ENCODE assay signal across 23 cellular contexts in the genomic region with DNA sequence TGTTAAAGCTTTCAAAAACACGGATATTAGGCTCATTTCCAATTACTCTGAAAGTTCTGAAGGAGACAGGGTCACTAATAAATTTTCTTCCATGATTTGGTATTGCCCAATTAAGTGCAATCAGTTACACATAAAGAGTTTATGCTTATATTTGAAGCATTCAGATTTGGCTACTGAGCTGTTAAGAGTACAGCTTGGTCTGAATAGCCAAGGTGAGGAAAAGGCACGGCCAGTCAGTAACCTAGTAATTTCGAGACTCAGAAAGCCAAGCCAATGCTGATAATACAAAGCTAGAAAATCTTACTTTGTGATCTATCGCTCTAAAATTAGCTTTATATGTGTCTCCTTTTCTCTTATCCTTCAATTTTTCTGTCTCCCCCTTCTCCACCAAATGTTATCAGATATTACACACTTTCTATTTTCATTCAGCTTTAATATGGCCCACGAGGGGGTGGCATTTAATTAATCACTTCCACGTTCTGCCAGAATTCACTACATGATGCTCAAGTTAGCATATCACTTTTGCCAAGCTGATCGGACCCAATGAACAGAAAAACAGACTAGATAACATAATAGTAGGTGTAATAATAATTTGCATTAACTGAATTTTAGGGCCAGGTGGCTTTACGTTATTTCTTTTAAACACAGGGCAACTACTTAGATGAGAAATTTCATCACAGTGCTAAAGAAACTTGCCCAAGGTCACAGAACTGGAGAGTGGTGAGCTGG.
"Had no signal": no experiment of that assay in that cellular context is flagged by ENCODE, and none has a peak within 500 bp of the region (broad histone marks: within the 10 kb centered on the region; RNA-seq: fewer than 3 reads in every experiment).

No MANE protein-coding gene starts in this region.

- FAIRE-seq: kidney had no signal

- H3K4me1 ChIP-seq: right lobe of liver, upper lobe of right lung had no signal

- H3K27ac ChIP-seq: esophagus squamous epithelium, foreskin keratinocyte, hepatocyte, left ventricle myocardium inferior, lower lobe of right lung, psoas muscle, right lobe of liver, tibial artery, upper lobe of right lung, vagina had no signal

- H3K4me3 ChIP-seq: esophagus squamous epithelium, hepatocyte, left ventricle myocardium inferior, lower lobe of right lung, psoas muscle, right lobe of liver, tibial artery, upper lobe of right lung, vagina had no signal

- H3K36me3 Mint-ChIP-seq: stimulated activated effector memory CD8-positive, alpha-beta T cell treated with anti-CD3 and anti-CD28 coated beads, Interleukin-12 subunit alpha, Interleukin-12 subunit beta, amount 100 ng/mL, for 72 hours had no signal

- H3K27ac Mint-ChIP-seq: dendritic cell treated with granulocyte-macrophage colony-stimulating factor and Interleukin-4, amounts not matched to agents 40 ng/mL and 50 ng/mL, for 4 days; effector memory CD8-positive, alpha-beta T cell; memory B cell; stimulated activated effector memory CD8-positive, alpha-beta T cell treated with anti-CD3 and anti-CD28 coated beads, Interleukin-12 subunit alpha, Interleukin-12 subunit beta, amount 100 ng/mL, for 72 hours had no signal

- H3K27me3 Mint-ChIP-seq: dendritic cell treated with granulocyte-macrophage colony-stimulating factor and Interleukin-4, amounts not matched to agents 40 ng/mL and 50 ng/mL, for 4 days; effector memory CD8-positive, alpha-beta T cell had no signal

- H3K4me3 Mint-ChIP-seq: dendritic cell treated with granulocyte-macrophage colony-stimulating factor and Interleukin-4, amounts not matched to agents 40 ng/mL and 50 ng/mL, for 4 days; effector memory CD8-positive, alpha-beta T cell; memory B cell; nephron; stimulated activated effector memory CD8-positive, alpha-beta T cell treated with anti-CD3 and anti-CD28 coated beads, Interleukin-12 subunit alpha, Interleukin-12 subunit beta, amount 100 ng/mL, for 72 hours had no signal

- H3K9me3 Mint-ChIP-seq: effector memory CD8-positive, alpha-beta T cell had no signal

- H3K4me1 Mint-ChIP-seq: stimulated activated effector memory CD8-positive, alpha-beta T cell treated with anti-CD3 and anti-CD28 coated beads, Interleukin-12 subunit alpha, Interleukin-12 subunit beta, amount 100 ng/mL, for 72 hours had no signal

- DNase-seq: effector memory CD8-positive, alpha-beta T cell; esophagus squamous epithelium; foreskin keratinocyte; head of caudate nucleus; kidney; left cardiac atrium; left ventricle myocardium inferior; lower lobe of right lung; midbrain; psoas muscle; retina; right lobe of liver; stimulated activated CD4-positive, alpha-beta T cell treated with anti-CD3 and anti-CD28 coated beads, Interleukin-4, amount 100 ng/mL, for 1 hour; stimulated activated CD8-positive, alpha-beta memory T cell treated with anti-CD3 and anti-CD28 coated beads, Interleukin-4, amount 100 ng/mL, for 48 hours; stimulated activated naive CD8-positive, alpha-beta T cell treated with anti-CD3 and anti-CD28 coated beads, Interleukin-15, Interleukin-2, amounts not matched to agents 100 U/mL and 50 U/mL, for 24 hours; tibial artery; upper lobe of right lung had no signal

- H3K27me3 ChIP-seq: esophagus squamous epithelium, foreskin keratinocyte, hepatocyte, right lobe of liver, tibial artery, upper lobe of right lung, vagina had no signal

- ATAC-seq: effector memory CD8-positive, alpha-beta T cell; foreskin keratinocyte; left cardiac atrium; lower lobe of right lung; right lobe of liver; stimulated activated effector memory CD8-positive, alpha-beta T cell treated with anti-CD3 and anti-CD28 coated beads, Interleukin-12 subunit alpha, Interleukin-12 subunit beta, amount 100 ng/mL, for 72 hours; stimulated activated naive CD8-positive, alpha-beta T cell treated with anti-CD3 and anti-CD28 coated beads, Interleukin-15, Interleukin-2, amounts not matched to agents 100 U/mL and 50 U/mL, for 24 hours; upper lobe of right lung had no signal

- H3K9me3 ChIP-seq: right lobe of liver, tibial artery, upper lobe of right lung, vagina had no signal

- H3K36me3 ChIP-seq: esophagus squamous epithelium, lower lobe of right lung, right lobe of liver, tibial artery, upper lobe of right lung, vagina had no signal

- H3K4me2 ChIP-seq: hepatocyte had no signal

- H2AFZ ChIP-seq: hepatocyte had no signal
